Comparison of ENCODE assay signal across 12 cellular contexts in genomic region chr12:46260153-46260912, GRCh38. TPM values are rescaled to one million over a fixed set of nuclear protein-coding genes. Genes with fewer than 3 reads are reported as not detected.
DNase-seq lines count a peak whose midpoint lies in the region; ATAC-seq, FAIRE-seq and TF ChIP-seq lines count a peak whose summit lies in the region.
"Had no signal": no experiment of that assay in that cellular context is flagged by ENCODE, and none has a peak within 500 bp of the region (broad histone marks: within the 10 kb centered on the region; RNA-seq: fewer than 3 reads in every experiment).

No MANE protein-coding gene starts in this region.

- no peak overlapping the region for H2BK5ac ChIP-seq in mesenchymal stem cell (ENCODE audit: low read depth, low read length, poor library complexity, severe bottlenecking)

- CTCF ChIA-PET in GM10248 (lab: Yijun Ruan, JAX) = interaction anchor here (0.9 kb wide), 1 partner anchor 73 kb away, joined by 3 read pairs; no protein-coding TSS in a partner anchor

- intact Hi-C loops in left colon (cut with DNase I, micrococcal nuclease) = no loop called here

- H3K4me2 ChIP-seq in mesenchymal stem cell (ENCODE audit: low read length, poor library complexity, severe bottlenecking) = no peak overlapping the region

- H3K27me3 ChIP-seq in effector memory CD4-positive, alpha-beta T cell (replicated peaks; ENCODE audit: control insufficient read depth, insufficient read depth, low read length, poor library complexity, severe bottlenecking) = no peaks in the 10 kb centered on the region
- H3K27me3 ChIP-seq in mesenchymal stem cell (ENCODE audit: control insufficient read depth in 1 of 2, insufficient read depth in 1 of 2, low read length in 2 of 2) = no peaks in the 10 kb centered on the region

- H3K36me3 ChIP-seq in effector memory CD4-positive, alpha-beta T cell (ENCODE audit: control insufficient read depth, insufficient read depth, low read length) = peaks cover 4% of the 10 kb centered on the region
- no peaks in the 10 kb centered on the region for H3K36me3 ChIP-seq in mesenchymal stem cell (ENCODE audit: control insufficient read depth in 1 of 2, insufficient read depth in 2 of 2, low read depth in 1 of 2, low read length in 2 of 2)

- in situ Hi-C loops in ACHN (cut with HindIII; ENCODE audit: low pct_ligation_motif_present, low pct_unique_long_range_greater_than_20kb, low sequenced_read_pairs) = no loop called here

- H4K8ac ChIP-seq in mesenchymal stem cell (ENCODE audit: low read length) = no peak overlapping the region

- peak overlapping the region in 1 of 2 experiments; percentile 41 for H3K4ac ChIP-seq in mesenchymal stem cell (ENCODE audit: low read depth in 1 of 2, low read length in 2 of 2)

- H4K91ac ChIP-seq in mesenchymal stem cell (ENCODE audit: low read length) = no peak overlapping the region

- 59% methylated on average over 5 of the region's 5 CpGs for whole genome bisulfite sequencing in mesenchymal stem cell

- H2BK12ac ChIP-seq in mesenchymal stem cell (ENCODE audit: low read length in 2 of 2) = peak overlapping the region in 1 of 2 experiments; percentile 6

- peak overlapping the region; percentile 9 for H3K4me3 ChIP-seq in effector memory CD4-positive, alpha-beta T cell (ENCODE audit: insufficient read depth, low read depth, low read length, poor library complexity, severe bottlenecking)
- no peak overlapping the region for H3K4me3 ChIP-seq in mesenchymal stem cell (ENCODE audit: insufficient read depth in 1 of 2, low read depth in 1 of 2, low read length in 2 of 2)
- H3K4me3 ChIP-seq: mucosa of descending colon had no signal

- FAIRE-seq in HTR-8/SVneo (lab: Jason Lieb, UNC) = peak; percentile 66
- FAIRE-seq: GM18507 had no signal

- no peak for TF ChIP-seq CTCF in GM10248 (IDR thresholded peaks at IDR 0.05; ENCODE audit: control extremely low read depth, extremely low read depth, low read depth, missing control alignments)

- peaks cover 3% of the 10 kb centered on the region for H3K79me1 ChIP-seq in mesenchymal stem cell (replicated peaks; ENCODE audit: low read length, poor library complexity, severe bottlenecking)

- POLR2A ChIA-PET in GM10248 (lab: Yijun Ruan, JAX) = no interaction called here

- H3K23ac ChIP-seq in mesenchymal stem cell (ENCODE audit: low read length in 2 of 2) = no peak overlapping the region

- H3K27ac ChIP-seq in effector memory CD4-positive, alpha-beta T cell (ENCODE audit: insufficient read depth, low read length, poor library complexity, severe bottlenecking) = no peak overlapping the region
- H3K27ac ChIP-seq in mesenchymal stem cell (ENCODE audit: low read length, poor library complexity, severe bottlenecking) = peak overlapping the region; percentile 88

- H2AFZ ChIP-seq in mesenchymal stem cell (ENCODE audit: low read depth, low read length) = no peak overlapping the region

- DNase-seq in ACHN = peak; percentile 46
- no peak for DNase-seq in HTR-8/SVneo (ENCODE audit: insufficient read length, low spot score)
- no peak for DNase-seq in effector memory CD4-positive, alpha-beta T cell
- DNase-seq in mesenchymal stem cell = peak; percentile 38
- no peak for DNase-seq in left colon
- no peak for DNase-seq in GM10248 (ENCODE audit: extremely low spot score)
- DNase-seq: mucosa of descending colon; stimulated activated CD4-positive, alpha-beta T cell treated with anti-CD3 and anti-CD28 coated beads, Interleukin-4, amount 100 ng/mL, for 24 hours; T-helper 17 cell had no signal

- no peak overlapping the region for H2BK15ac ChIP-seq in mesenchymal stem cell (ENCODE audit: low read depth, poor library complexity, severe bottlenecking)

- H3K9ac ChIP-seq in mesenchymal stem cell (ENCODE audit: low read length) = no peak overlapping the region

- H3K9me3 ChIP-seq in effector memory CD4-positive, alpha-beta T cell (ENCODE audit: control insufficient read depth, low read length) = no peaks in the 10 kb centered on the region
- H3K9me3 ChIP-seq in mesenchymal stem cell (ENCODE audit: control insufficient read depth, low read length) = no peaks in the 10 kb centered on the region
- H3K9me3 ChIP-seq: mucosa of descending colon had no signal

- peaks cover 59% of the 10 kb centered on the region for H3K4me1 ChIP-seq in effector memory CD4-positive, alpha-beta T cell (ENCODE audit: control insufficient read depth, insufficient read depth, low read length, poor library complexity, severe bottlenecking)
- peaks cover 8% of the 10 kb centered on the region for H3K4me1 ChIP-seq in mesenchymal stem cell (ENCODE audit: control insufficient read depth, insufficient read depth, low read depth, low read length)

- peak overlapping the region; percentile 98 for H2AK5ac ChIP-seq in mesenchymal stem cell (ENCODE audit: low read length, severe bottlenecking)

- peak overlapping the region; percentile 46 to 72 for H3K18ac ChIP-seq in mesenchymal stem cell (ENCODE audit: low read depth in 1 of 2, low read length in 2 of 2)

- no peak overlapping the region for H2BK120ac ChIP-seq in mesenchymal stem cell (ENCODE audit: low read depth, low read length)

- no peak overlapping the region for H3K14ac ChIP-seq in mesenchymal stem cell (ENCODE audit: low read length in 2 of 2)

- ATAC-seq in left colon (no peak), esophagus mucosa (no peak), HG03565 (IDR thresholded peaks at IDR 0.05; ENCODE audit: unreplicated experiment) (no peak)
- ATAC-seq: T-helper 17 cell had no signal

RNA-seq across cellular contexts. Expression of gene SLC38A1, which starts 8.5 kb away (rescaled TPM):
- 56.2 TPM for polyA plus RNA-seq in mesenchymal stem cell (2013, experiment 1 of 2)
- polyA plus RNA-seq in mesenchymal stem cell (2013, experiment 2 of 2) = 58.3 TPM
- total RNA-seq in left colon = 100 to 1,000 TPM; 126 to 149 TPM
- total RNA-seq in esophagus mucosa = 71.5 TPM

Comparison
In these comparisons a context has a peak if more than half of its experiments do, and no peak if none do; other contexts are left out.
1. DNase-seq: peak in ACHN (single experiment) and mesenchymal stem cell (single experiment); none in HTR-8/SVneo (single experiment), effector memory CD4-positive, alpha-beta T cell (0 of 3), left colon (0 of 2) and GM10248 (single experiment).